1 cellular context compared by ENCODE assay signal in the genomic region with DNA sequence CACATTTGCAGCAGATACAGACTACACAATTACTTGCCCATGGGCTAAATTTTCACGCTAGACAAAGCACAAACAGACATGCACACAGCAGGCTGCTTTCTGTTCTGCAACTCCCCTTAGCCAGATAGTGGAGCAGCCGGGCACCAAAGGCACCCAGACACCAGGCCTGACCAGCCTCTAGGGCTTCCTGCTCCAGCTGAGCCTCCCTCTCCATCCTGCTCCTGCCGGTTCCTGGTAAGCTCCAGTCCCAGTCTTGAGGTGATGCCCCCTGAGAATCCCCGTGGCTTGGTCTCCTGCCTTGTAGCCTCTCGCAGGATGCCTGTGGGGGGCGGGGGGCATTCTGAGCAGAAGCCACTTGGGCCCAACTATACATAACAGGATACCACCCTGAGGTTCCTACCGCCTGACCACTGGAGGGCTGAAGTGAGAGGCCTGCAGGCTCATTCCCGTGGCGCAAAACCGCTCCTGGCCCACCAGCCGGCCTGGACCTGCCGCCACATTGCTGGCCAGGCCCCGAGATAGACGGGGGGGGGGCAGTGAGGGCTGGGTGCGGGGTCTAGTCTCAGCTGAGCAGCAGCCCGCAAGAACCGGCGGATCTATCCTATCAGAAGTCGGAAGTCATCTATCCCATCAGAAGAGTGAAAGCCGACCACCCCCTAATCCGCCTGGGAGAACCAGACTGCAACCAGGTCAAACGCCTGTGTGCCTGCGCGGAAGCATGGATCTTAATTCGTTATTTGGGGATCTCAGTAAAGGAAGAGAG.
TF ChIP-seq lines count a peak whose summit lies in the region.

No MANE protein-coding gene starts in this region.

TF ChIP-seq in K562, 482 proteins besides CTCF, POLR2A, EP300 and RAD21 (continued from another document and continues in another):
- TF ChIP-seq ZNF134 (CRISPR knock-in tag; conservative IDR thresholded peaks at IDR 0.05) (no peak), ZNF175 (CRISPR knock-in tag; IDR thresholded peaks at IDR 0.05; ENCODE audit: low read depth) (no peak), STAT5A (IDR thresholded peaks at IDR 0.05; ENCODE audit: borderline replicate concordance, low read length) (no peak), MYC (IDR thresholded peaks at IDR 0.05; ENCODE audit: low read depth, low read length) (0 out of 2 replicates have a peak, but pooled peaks have one; percentile 13), MYC (CRISPR knock-in tag; IDR thresholded peaks at IDR 0.05; ENCODE audit: borderline replicate concordance, low read depth) (no peak), FOXP1 (CRISPR knock-in tag; IDR thresholded peaks at IDR 0.05) (peak; percentile 47; the same call in 1 of the 2 replicates), ZFP1 (CRISPR knock-in tag; IDR thresholded peaks at IDR 0.05) (no peak), BRD4 (IDR thresholded peaks at IDR 0.05) (peak; percentile 41; the same call in 1 of the 2 replicates), ZNF133 (CRISPR knock-in tag; IDR thresholded peaks at IDR 0.05) (no peak), TAL1 (IDR thresholded peaks at IDR 0.05) (no peak), ZBTB17 (CRISPR knock-in tag; IDR thresholded peaks at IDR 0.05) (no peak), SMARCB1 (IDR thresholded peaks at IDR 0.05; ENCODE audit: insufficient read length, low read depth) (no peak), RBM17 (IDR thresholded peaks at IDR 0.05; ENCODE audit: borderline replicate concordance, low read depth, low read length) (no peak), ZEB2 (IDR thresholded peaks at IDR 0.05) (no peak), ZNF277 (CRISPR knock-in tag; IDR thresholded peaks at IDR 0.05; ENCODE audit: borderline replicate concordance) (no peak), ZNF174 (CRISPR knock-in tag; IDR thresholded peaks at IDR 0.05) (no peak), HDGF (IDR thresholded peaks at IDR 0.05) (peak; percentile 33; the same call in 1 of the 2 replicates), MTA3 (IDR thresholded peaks at IDR 0.05; ENCODE audit: borderline replicate concordance) (no peak), ZNF507 (tag; conservative IDR thresholded peaks at IDR 0.05) (no peak), SMARCC2 (IDR thresholded peaks at IDR 0.05; ENCODE audit: low read depth) (no peak), NUFIP1 (IDR thresholded peaks at IDR 0.05; ENCODE audit: partially characterized antibody) (no peak), MLX (CRISPR knock-in tag; conservative IDR thresholded peaks at IDR 0.05) (no peak), SFPQ (IDR thresholded peaks at IDR 0.05; ENCODE audit: low read depth, low read length) (no peak)
- TF ChIP-seq, protein P1, sequence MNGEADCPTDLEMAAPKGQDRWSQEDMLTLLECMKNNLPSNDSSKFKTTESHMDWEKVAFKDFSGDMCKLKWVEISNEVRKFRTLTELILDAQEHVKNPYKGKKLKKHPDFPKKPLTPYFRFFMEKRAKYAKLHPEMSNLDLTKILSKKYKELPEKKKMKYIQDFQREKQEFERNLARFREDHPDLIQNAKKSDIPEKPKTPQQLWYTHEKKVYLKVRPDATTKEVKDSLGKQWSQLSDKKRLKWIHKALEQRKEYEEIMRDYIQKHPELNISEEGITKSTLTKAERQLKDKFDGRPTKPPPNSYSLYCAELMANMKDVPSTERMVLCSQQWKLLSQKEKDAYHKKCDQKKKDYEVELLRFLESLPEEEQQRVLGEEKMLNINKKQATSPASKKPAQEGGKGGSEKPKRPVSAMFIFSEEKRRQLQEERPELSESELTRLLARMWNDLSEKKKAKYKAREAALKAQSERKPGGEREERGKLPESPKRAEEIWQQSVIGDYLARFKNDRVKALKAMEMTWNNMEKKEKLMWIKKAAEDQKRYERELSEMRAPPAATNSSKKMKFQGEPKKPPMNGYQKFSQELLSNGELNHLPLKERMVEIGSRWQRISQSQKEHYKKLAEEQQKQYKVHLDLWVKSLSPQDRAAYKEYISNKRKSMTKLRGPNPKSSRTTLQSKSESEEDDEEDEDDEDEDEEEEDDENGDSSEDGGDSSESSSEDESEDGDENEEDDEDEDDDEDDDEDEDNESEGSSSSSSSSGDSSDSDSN (IDR thresholded peaks at IDR 0.05; ENCODE audit: borderline replicate concordance in 1 of 2, low read depth in 2 of 2, low read length in 2 of 2), result 0 out of 4 replicates have a peak, but pooled peaks of 1 of the 2 experiments have one; percentile 14
- TF ChIP-seq, protein P2, sequence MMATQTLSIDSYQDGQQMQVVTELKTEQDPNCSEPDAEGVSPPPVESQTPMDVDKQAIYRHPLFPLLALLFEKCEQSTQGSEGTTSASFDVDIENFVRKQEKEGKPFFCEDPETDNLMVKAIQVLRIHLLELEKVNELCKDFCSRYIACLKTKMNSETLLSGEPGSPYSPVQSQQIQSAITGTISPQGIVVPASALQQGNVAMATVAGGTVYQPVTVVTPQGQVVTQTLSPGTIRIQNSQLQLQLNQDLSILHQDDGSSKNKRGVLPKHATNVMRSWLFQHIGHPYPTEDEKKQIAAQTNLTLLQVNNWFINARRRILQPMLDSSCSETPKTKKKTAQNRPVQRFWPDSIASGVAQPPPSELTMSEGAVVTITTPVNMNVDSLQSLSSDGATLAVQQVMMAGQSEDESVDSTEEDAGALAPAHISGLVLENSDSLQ (IDR thresholded peaks at IDR 0.05), result no peak
- TF ChIP-seq, protein P3, sequence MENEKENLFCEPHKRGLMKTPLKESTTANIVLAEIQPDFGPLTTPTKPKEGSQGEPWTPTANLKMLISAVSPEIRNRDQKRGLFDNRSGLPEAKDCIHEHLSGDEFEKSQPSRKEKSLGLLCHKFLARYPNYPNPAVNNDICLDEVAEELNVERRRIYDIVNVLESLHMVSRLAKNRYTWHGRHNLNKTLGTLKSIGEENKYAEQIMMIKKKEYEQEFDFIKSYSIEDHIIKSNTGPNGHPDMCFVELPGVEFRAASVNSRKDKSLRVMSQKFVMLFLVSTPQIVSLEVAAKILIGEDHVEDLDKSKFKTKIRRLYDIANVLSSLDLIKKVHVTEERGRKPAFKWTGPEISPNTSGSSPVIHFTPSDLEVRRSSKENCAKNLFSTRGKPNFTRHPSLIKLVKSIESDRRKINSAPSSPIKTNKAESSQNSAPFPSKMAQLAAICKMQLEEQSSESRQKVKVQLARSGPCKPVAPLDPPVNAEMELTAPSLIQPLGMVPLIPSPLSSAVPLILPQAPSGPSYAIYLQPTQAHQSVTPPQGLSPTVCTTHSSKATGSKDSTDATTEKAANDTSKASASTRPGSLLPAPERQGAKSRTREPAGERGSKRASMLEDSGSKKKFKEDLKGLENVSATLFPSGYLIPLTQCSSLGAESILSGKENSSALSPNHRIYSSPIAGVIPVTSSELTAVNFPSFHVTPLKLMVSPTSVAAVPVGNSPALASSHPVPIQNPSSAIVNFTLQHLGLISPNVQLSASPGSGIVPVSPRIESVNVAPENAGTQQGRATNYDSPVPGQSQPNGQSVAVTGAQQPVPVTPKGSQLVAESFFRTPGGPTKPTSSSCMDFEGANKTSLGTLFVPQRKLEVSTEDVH (IDR thresholded peaks at IDR 0.05; ENCODE audit: low read depth, partially characterized antibody), result no peak
- TF ChIP-seq, protein P4, sequence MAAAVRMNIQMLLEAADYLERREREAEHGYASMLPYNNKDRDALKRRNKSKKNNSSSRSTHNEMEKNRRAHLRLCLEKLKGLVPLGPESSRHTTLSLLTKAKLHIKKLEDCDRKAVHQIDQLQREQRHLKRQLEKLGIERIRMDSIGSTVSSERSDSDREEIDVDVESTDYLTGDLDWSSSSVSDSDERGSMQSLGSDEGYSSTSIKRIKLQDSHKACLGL (CRISPR knock-in tag; IDR thresholded peaks at IDR 0.05; ENCODE audit: borderline replicate concordance, poor library complexity, severe bottlenecking), result no peak
- TF ChIP-seq, protein P5, sequence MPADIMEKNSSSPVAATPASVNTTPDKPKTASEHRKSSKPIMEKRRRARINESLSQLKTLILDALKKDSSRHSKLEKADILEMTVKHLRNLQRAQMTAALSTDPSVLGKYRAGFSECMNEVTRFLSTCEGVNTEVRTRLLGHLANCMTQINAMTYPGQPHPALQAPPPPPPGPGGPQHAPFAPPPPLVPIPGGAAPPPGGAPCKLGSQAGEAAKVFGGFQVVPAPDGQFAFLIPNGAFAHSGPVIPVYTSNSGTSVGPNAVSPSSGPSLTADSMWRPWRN (IDR thresholded peaks at IDR 0.05; ENCODE audit: low read depth), result no peak
- TF ChIP-seq, protein P6, sequence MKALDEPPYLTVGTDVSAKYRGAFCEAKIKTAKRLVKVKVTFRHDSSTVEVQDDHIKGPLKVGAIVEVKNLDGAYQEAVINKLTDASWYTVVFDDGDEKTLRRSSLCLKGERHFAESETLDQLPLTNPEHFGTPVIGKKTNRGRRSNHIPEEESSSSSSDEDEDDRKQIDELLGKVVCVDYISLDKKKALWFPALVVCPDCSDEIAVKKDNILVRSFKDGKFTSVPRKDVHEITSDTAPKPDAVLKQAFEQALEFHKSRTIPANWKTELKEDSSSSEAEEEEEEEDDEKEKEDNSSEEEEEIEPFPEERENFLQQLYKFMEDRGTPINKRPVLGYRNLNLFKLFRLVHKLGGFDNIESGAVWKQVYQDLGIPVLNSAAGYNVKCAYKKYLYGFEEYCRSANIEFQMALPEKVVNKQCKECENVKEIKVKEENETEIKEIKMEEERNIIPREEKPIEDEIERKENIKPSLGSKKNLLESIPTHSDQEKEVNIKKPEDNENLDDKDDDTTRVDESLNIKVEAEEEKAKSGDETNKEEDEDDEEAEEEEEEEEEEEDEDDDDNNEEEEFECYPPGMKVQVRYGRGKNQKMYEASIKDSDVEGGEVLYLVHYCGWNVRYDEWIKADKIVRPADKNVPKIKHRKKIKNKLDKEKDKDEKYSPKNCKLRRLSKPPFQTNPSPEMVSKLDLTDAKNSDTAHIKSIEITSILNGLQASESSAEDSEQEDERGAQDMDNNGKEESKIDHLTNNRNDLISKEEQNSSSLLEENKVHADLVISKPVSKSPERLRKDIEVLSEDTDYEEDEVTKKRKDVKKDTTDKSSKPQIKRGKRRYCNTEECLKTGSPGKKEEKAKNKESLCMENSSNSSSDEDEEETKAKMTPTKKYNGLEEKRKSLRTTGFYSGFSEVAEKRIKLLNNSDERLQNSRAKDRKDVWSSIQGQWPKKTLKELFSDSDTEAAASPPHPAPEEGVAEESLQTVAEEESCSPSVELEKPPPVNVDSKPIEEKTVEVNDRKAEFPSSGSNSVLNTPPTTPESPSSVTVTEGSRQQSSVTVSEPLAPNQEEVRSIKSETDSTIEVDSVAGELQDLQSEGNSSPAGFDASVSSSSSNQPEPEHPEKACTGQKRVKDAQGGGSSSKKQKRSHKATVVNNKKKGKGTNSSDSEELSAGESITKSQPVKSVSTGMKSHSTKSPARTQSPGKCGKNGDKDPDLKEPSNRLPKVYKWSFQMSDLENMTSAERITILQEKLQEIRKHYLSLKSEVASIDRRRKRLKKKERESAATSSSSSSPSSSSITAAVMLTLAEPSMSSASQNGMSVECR (CRISPR knock-in tag; IDR thresholded peaks at IDR 0.05), result peak; percentile 2; the same call in 1 of the 2 replicates
- TF ChIP-seq, protein P7, sequence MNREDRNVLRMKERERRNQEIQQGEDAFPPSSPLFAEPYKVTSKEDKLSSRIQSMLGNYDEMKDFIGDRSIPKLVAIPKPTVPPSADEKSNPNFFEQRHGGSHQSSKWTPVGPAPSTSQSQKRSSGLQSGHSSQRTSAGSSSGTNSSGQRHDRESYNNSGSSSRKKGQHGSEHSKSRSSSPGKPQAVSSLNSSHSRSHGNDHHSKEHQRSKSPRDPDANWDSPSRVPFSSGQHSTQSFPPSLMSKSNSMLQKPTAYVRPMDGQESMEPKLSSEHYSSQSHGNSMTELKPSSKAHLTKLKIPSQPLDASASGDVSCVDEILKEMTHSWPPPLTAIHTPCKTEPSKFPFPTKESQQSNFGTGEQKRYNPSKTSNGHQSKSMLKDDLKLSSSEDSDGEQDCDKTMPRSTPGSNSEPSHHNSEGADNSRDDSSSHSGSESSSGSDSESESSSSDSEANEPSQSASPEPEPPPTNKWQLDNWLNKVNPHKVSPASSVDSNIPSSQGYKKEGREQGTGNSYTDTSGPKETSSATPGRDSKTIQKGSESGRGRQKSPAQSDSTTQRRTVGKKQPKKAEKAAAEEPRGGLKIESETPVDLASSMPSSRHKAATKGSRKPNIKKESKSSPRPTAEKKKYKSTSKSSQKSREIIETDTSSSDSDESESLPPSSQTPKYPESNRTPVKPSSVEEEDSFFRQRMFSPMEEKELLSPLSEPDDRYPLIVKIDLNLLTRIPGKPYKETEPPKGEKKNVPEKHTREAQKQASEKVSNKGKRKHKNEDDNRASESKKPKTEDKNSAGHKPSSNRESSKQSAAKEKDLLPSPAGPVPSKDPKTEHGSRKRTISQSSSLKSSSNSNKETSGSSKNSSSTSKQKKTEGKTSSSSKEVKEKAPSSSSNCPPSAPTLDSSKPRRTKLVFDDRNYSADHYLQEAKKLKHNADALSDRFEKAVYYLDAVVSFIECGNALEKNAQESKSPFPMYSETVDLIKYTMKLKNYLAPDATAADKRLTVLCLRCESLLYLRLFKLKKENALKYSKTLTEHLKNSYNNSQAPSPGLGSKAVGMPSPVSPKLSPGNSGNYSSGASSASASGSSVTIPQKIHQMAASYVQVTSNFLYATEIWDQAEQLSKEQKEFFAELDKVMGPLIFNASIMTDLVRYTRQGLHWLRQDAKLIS (CRISPR knock-in tag; IDR thresholded peaks at IDR 0.05), result no peak
- TF ChIP-seq, protein P8, sequence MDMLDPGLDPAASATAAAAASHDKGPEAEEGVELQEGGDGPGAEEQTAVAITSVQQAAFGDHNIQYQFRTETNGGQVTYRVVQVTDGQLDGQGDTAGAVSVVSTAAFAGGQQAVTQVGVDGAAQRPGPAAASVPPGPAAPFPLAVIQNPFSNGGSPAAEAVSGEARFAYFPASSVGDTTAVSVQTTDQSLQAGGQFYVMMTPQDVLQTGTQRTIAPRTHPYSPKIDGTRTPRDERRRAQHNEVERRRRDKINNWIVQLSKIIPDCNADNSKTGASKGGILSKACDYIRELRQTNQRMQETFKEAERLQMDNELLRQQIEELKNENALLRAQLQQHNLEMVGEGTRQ (CRISPR knock-in tag; IDR thresholded peaks at IDR 0.05), result no peak
